ENCODE assay signal across 25 cellular contexts in genomic region chr5:68658810-68659372, GRCh38.
"Had no signal": no experiment of that assay in that cellular context is flagged by ENCODE, and none has a peak within 500 bp of the region (broad histone marks: within the 10 kb centered on the region; RNA-seq: fewer than 3 reads in every experiment).

No MANE protein-coding gene starts in this region.

- H3K4me1 ChIP-seq: heart right ventricle, left ventricle myocardium inferior, prostate gland, stomach, testis, thyroid gland, transverse colon, upper lobe of right lung had no signal

- H3K9me3 Mint-ChIP-seq: memory B cell; naive thymus-derived CD8-positive, alpha-beta T cell; stimulated activated naive B cell treated with anti-CD40 and anti-IgM and Interleukin-4, amounts not matched to agents 10 μg/mL and 1 μg/mL and 100 μg/mL, for 72 hours had no signal

- H3K27ac Mint-ChIP-seq: memory B cell; naive thymus-derived CD8-positive, alpha-beta T cell; nephron progenitor cell; stimulated activated naive B cell treated with anti-CD40 and anti-IgM and Interleukin-4, amounts not matched to agents 10 μg/mL and 1 μg/mL and 100 μg/mL, for 72 hours had no signal

- H3K27me3 ChIP-seq: heart right ventricle, hepatocyte, ovary, stomach, testis, thyroid gland, transverse colon, upper lobe of right lung had no signal

- H3K79me2 ChIP-seq: hepatocyte had no signal

- H3K27me3 Mint-ChIP-seq: naive thymus-derived CD8-positive, alpha-beta T cell; stimulated activated naive B cell treated with anti-CD40 and anti-IgM and Interleukin-4, amounts not matched to agents 10 μg/mL and 1 μg/mL and 100 μg/mL, for 72 hours had no signal

- H3K4me3 Mint-ChIP-seq: memory B cell; naive thymus-derived CD8-positive, alpha-beta T cell; nephron progenitor cell; stimulated activated naive B cell treated with anti-CD40 and anti-IgM and Interleukin-4, amounts not matched to agents 10 μg/mL and 1 μg/mL and 100 μg/mL, for 72 hours had no signal

- H3K27ac ChIP-seq: heart right ventricle, hepatocyte, left ventricle myocardium inferior, ovary, prostate gland, skin epidermis, stomach, testis, thyroid gland, transverse colon, upper lobe of right lung had no signal

- DNase-seq: heart right ventricle; islet precursor cell; left ventricle myocardium inferior; naive thymus-derived CD8-positive, alpha-beta T cell; nephron progenitor cell; ovary; retina; right cardiac atrium; stimulated activated CD4-positive, alpha-beta T cell treated with anti-CD3 and anti-CD28 coated beads, Interleukin-12 subunit alpha, Interleukin-12 subunit beta, amount 100 ng/mL, for 4 hours; stimulated activated CD4-positive, alpha-beta T cell treated with anti-CD3 and anti-CD28 coated beads, Interleukin-15, amount 100 ng/mL, for 24 hours; stimulated activated CD4-positive, alpha-beta T cell treated with anti-CD3 and anti-CD28 coated beads, Interleukin-2, amount 100 ng/mL, for 24 hours; stimulated activated CD4-positive, alpha-beta T cell treated with anti-CD3 and anti-CD28 coated beads, Interleukin-4, amount 100 ng/mL, for 1 hour; stimulated activated naive B cell treated with anti-CD40 and anti-IgM and Interleukin-4, amounts not matched to agents 10 μg/mL and 1 μg/mL and 100 μg/mL, for 72 hours; stimulated activated naive CD8-positive, alpha-beta T cell treated with anti-CD3 and anti-CD28 coated beads, Interleukin-15, Interleukin-2, amounts not matched to agents 100 U/mL and 50 U/mL, for 24 hours; stomach; testis; thyroid gland; transverse colon; upper lobe of right lung had no signal

- H3K4me2 ChIP-seq: hepatocyte had no signal

- H3K4me3 ChIP-seq: heart right ventricle, hepatocyte, left ventricle myocardium inferior, lung, ovary, prostate gland, skin epidermis, stomach, testis, thyroid gland, transverse colon, upper lobe of right lung had no signal

- H2AFZ ChIP-seq: hepatocyte had no signal

- H3K36me3 ChIP-seq: heart right ventricle, left ventricle myocardium inferior, ovary, prostate gland, stomach, thyroid gland, transverse colon, upper lobe of right lung had no signal

- H3K36me3 Mint-ChIP-seq: memory B cell; naive thymus-derived CD8-positive, alpha-beta T cell; stimulated activated naive B cell treated with anti-CD40 and anti-IgM and Interleukin-4, amounts not matched to agents 10 μg/mL and 1 μg/mL and 100 μg/mL, for 72 hours had no signal

- H3K4me1 Mint-ChIP-seq: naive thymus-derived CD8-positive, alpha-beta T cell had no signal

- ATAC-seq: heart right ventricle; naive thymus-derived CD8-positive, alpha-beta T cell; right cardiac atrium; sciatic nerve; stimulated activated naive B cell treated with anti-CD40 and anti-IgM and Interleukin-4, amounts not matched to agents 10 μg/mL and 1 μg/mL and 100 μg/mL, for 72 hours; stimulated activated naive CD8-positive, alpha-beta T cell treated with anti-CD3 and anti-CD28 coated beads, Interleukin-15, Interleukin-2, amounts not matched to agents 100 U/mL and 50 U/mL, for 24 hours; upper lobe of right lung had no signal

- H3K9me3 ChIP-seq: heart right ventricle, left ventricle myocardium inferior, ovary, prostate gland, stomach, testis, thyroid gland, transverse colon, upper lobe of right lung had no signal
